In the genomic region with DNA sequence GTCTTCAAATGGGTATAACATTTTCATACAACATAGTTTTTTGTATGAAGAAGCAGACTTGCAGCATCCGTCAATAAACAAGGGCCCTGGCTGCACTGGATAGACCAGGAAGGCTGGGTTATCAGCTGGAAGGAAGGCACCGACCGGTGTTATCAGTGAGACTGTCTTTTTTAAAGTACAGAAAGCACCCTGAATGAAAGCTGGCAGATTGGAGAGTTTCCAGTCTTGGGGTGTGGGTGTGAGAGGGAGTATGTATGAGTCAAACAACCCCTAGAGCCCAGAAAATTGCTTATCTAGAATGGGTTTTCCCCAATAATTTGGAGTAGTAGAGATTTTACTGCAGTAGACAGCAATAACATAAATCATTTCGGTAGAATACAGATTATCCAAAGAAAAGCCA, we compare ENCODE assay signal across 13 cellular contexts. TPM values are rescaled to one million over a fixed set of nuclear protein-coding genes. Genes with fewer than 3 reads are reported as not detected.
DNase-seq lines count a peak whose midpoint lies in the region; ATAC-seq and TF ChIP-seq lines count a peak whose summit lies in the region.
"Had no signal": no experiment of that assay in that cellular context is flagged by ENCODE, and none has a peak within 500 bp of the region (broad histone marks: within the 10 kb centered on the region; RNA-seq: fewer than 3 reads in every experiment).

No MANE protein-coding gene starts in this region.

- no peaks in the 10 kb centered on the region for H3K27me3 ChIP-seq in skeletal muscle tissue (ENCODE audit: control insufficient read depth in 3 of 3, insufficient read depth in 3 of 3, low read length in 3 of 3)
- H3K27me3 ChIP-seq: foreskin keratinocyte, upper lobe of left lung had no signal

- peaks cover 29 to 43% (median 30%) of the 10 kb centered on the region in 3 donors for H3K4me1 ChIP-seq in skeletal muscle tissue (ENCODE audit: control insufficient read depth in 3 of 3, insufficient read depth in 3 of 3, low read length in 3 of 3)
- H3K4me1 ChIP-seq: foreskin keratinocyte had no signal

- peak; percentile 25 for DNase-seq in GM12865 (ENCODE audit: low read depth)
- DNase-seq in activated T-helper 9 cell treated with anti-CD3 and anti-CD28 coated beads, Interleukin-2, amount 50 U/mL, for 16 hours (ENCODE audit: low read depth), result peak; percentile 24
- DNase-seq in cortex of kidney (lab: John Stamatoyannopoulos, UW), result no peak
- DNase-seq in CD1c-positive myeloid dendritic cell (ENCODE audit: extremely low spot score), result no peak
- DNase-seq in kidney glomerular epithelial cell (lab: John Stamatoyannopoulos, UW), result no peak
- DNase-seq in AG08395 (ENCODE audit: low spot score), result no peak
- DNase-seq: foreskin keratinocyte, NCI-H1105, occipital lobe, upper lobe of left lung had no signal

- H3K27ac ChIP-seq in skeletal muscle tissue (ENCODE audit: low read depth, low read length), result peak overlapping the region; percentile 88
- H3K27ac ChIP-seq: foreskin keratinocyte, upper lobe of left lung had no signal

- TF ChIP-seq CTCF in GM12865 (IDR thresholded peaks at IDR 0.05; ENCODE audit: insufficient read depth, low read depth, low read length, missing control alignments), result no peak

- H3K4me3 ChIP-seq in GM12865 (ENCODE audit: low read depth, low read length) (no peak overlapping the region), skeletal muscle tissue (ENCODE audit: low read length in 3 of 3) (no peak overlapping the region)
- H3K4me3 ChIP-seq: coronary artery, upper lobe of left lung had no signal

- H3K9ac ChIP-seq in skeletal muscle tissue (ENCODE audit: low read depth in 1 of 3, low read length in 3 of 3), result no peak overlapping the region

- H3K9me3 ChIP-seq in skeletal muscle tissue (ENCODE audit: control insufficient read depth in 3 of 3, low read length in 3 of 3), result no peaks in the 10 kb centered on the region
- H3K9me3 ChIP-seq: upper lobe of left lung had no signal

- H3K36me3 ChIP-seq in skeletal muscle tissue (ENCODE audit: control insufficient read depth in 3 of 3, insufficient read depth in 3 of 3, low read length in 3 of 3), result peaks cover 13 to 44% (median 23%) of the 10 kb centered on the region in 3 donors
- H3K36me3 ChIP-seq: upper lobe of left lung had no signal

- peak; percentile 56 for ATAC-seq in HG03442 (IDR thresholded peaks at IDR 0.05; ENCODE audit: unreplicated experiment)
- ATAC-seq: foreskin keratinocyte had no signal

RNA-seq across cellular contexts. Expression of gene TXLNB, which starts 42.4 kb away (rescaled TPM):
- total RNA-seq in skeletal muscle tissue, result 60.0 TPM
- total RNA-seq: foreskin keratinocyte had no signal

Comparison
In these comparisons a context has a peak if more than half of its experiments do, and no peak if none do; other contexts are left out.
1. DNase-seq: peak in GM12865 (single experiment) and activated T-helper 9 cell treated with anti-CD3 and anti-CD28 coated beads, Interleukin-2, amount 50 U/mL, for 16 hours (single experiment); none in cortex of kidney (single experiment), CD1c-positive myeloid dendritic cell (single experiment), kidney glomerular epithelial cell (single experiment) and AG08395 (single experiment).